Comparison of ENCODE assay signal across 8 cellular contexts in the genomic region with DNA sequence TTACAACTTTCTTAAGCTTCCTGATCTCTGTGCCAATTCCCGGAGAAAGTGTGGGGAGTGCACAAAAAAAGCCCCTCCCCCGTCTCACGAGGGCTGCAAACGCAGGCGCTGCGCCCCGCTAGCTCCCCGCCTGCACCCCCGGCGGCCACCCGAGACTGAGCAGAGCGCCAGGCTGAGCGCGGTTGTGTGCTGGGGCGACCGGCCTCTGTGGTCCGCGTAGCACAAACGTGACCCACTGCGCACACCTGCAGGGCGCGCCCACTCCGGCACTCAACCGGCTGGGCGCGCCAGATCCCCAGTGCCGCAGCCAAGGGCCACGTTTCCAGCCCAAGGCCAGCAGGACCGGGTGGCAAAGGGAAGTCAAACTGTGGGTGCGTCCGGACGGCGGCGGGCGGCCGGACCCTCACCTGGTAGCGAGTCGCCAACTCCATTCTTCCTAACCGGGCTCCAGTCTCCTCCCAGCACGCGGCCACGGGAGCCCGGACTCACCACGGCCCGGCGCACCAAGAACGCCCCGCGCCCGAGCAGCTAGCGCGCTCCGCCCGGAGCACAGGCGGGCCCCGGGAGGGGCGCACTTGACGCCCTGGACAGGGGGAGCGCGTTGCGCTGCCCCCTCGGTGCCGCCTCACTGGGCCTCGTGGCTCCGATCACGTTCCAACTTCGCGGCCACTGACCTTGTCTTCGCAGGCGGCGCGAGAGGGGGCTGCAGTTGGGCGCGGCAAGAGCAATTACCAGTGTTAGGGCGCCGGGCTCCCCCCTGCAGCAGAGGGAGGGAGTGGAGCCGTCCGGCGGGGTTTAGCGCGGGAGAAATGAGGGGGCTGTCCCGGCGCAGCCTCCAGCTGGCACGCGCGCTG. TPM values are rescaled to one million over a fixed set of nuclear protein-coding genes. Genes with fewer than 3 reads are reported as not detected.
DNase-seq lines count a peak whose midpoint lies in the region; ATAC-seq, FAIRE-seq and TF ChIP-seq lines count a peak whose summit lies in the region.

A gene with protein sequence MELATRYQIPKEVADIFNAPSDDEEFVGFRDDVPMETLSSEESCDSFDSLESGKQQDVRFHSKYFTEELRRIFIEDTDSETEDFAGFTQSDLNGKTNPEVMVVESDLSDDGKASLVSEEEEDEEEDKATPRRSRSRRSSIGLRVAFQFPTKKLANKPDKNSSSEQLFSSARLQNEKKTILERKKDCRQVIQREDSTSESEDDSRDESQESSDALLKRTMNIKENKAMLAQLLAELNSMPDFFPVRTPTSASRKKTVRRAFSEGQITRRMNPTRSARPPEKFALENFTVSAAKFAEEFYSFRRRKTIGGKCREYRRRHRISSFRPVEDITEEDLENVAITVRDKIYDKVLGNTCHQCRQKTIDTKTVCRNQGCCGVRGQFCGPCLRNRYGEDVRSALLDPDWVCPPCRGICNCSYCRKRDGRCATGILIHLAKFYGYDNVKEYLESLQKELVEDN (minus strand): TSS at position 526 of the 854 bp plus-strand sequence. CDS start 95 bp downstream, at position 431.

- no peak for FAIRE-seq in K562 (lab: Jason Lieb, UNC)

- H3K9ac ChIP-seq in K562 (ENCODE audit: insufficient read depth in 1 of 2, low read depth in 2 of 2, low read length in 2 of 2) = peak within 1 kb of the TSS; percentile 45 to 87

- peak within 1 kb of the TSS; percentile 56 for H2AFZ ChIP-seq in K562 (ENCODE audit: low read depth, low read length)

- in situ Hi-C loops in GM13977 (cut with MboI; ENCODE audit: low pct_unique_long_range_greater_than_20kb, low sequenced_read_pairs, unreplicated experiment) = no loop called here
- in situ Hi-C loops in K562 (cut with MboI) = no loop called here

- CTCF ChIA-PET in K562 (lab: Yijun Ruan, JAX; ENCODE audit: low intra/inter-chr PET ratio) = no interaction called here

- 0 out of 2 replicates have a peak, but pooled peaks cover 3% of the 10 kb centered on the region for H4K20me1 ChIP-seq in K562 (replicated peaks; ENCODE audit: control insufficient read depth, insufficient read depth, low read length)

- POLR2A ChIA-PET in K562 (lab: Yijun Ruan, JAX) = interaction anchor here (0.5 to 0.6 kb wide), 4 partner anchors 56 to 755 kb away, joined by 3 to 4 read pairs (median 3); no protein-coding TSS in a partner anchor

- peaks cover 6 to 24% of the 10 kb centered on the region in 2 experiments for H3K27me3 ChIP-seq in K562 (ENCODE audit: control insufficient read depth in 2 of 2, insufficient read depth in 2 of 2, low read length in 2 of 2)

- TF ChIP-seq POLR2A in K562 (conservative IDR thresholded peaks at IDR 0.05) = no peak

- peaks cover 6 to 16% of the 10 kb centered on the region in 2 experiments; a peak in 4 of 5 replicates for H3K4me1 ChIP-seq in K562 (replicated peaks in 1 of 2; ENCODE audit: control insufficient read depth in 2 of 2, insufficient read depth in 2 of 2, low read length in 2 of 2)

- H3K4me3 ChIP-seq in K562 = peak within 1 kb of the TSS; percentile 37
- H3K4me3 ChIP-seq in iPS-11a (ENCODE audit: low read depth, low read length) = peak within 1 kb of the TSS; percentile 79
- peak within 1 kb of the TSS; percentile 83 for H3K4me3 ChIP-seq in skeletal muscle cell (ENCODE audit: low read depth, low read length)

- no peak for TF ChIP-seq EP300 in K562 (IDR thresholded peaks at IDR 0.05; ENCODE audit: low read length)

- H3K9me1 ChIP-seq in K562 (ENCODE audit: control insufficient read depth, insufficient read depth, low read length) = no peaks in the 10 kb centered on the region

- no peaks in the 10 kb centered on the region for H3K9me3 ChIP-seq in K562 (replicated peaks; ENCODE audit: control insufficient read depth, insufficient read depth, low read depth, low read length)

- no peak for TF ChIP-seq RAD21 in K562 (CRISPR knock-in tag; conservative IDR thresholded peaks at IDR 0.05 in 1 of 2, IDR thresholded peaks at IDR 0.05 in 1 of 2)

- intact Hi-C loops in K562 (cut with micrococcal nuclease) = no loop called here

- no peak within 1 kb of the TSS for H3K27ac ChIP-seq in K562 (ENCODE audit: extremely low read depth, low read depth, low read length)

- no peaks in the 10 kb centered on the region for H3K79me2 ChIP-seq in K562 (ENCODE audit: control insufficient read depth, insufficient read depth, low read length)

- BruUV-seq in K562 (replicated peaks; lab: Mats Ljungman, UMichigan) = TSS peak; percentile 46

- WGBS in K562 (ENCODE audit: insufficient coverage, low coverage, missing lambda C conversion rate) = 2% methylated on average over 60 of the region's 86 CpGs

- TF ChIP-seq CTCF in GM13977 (IDR thresholded peaks at IDR 0.05; ENCODE audit: extremely low read depth, insufficient read depth, missing control alignments) (peak; percentile 18), K562 (IDR thresholded peaks at IDR 0.05 in 2 of 3, conservative IDR thresholded peaks at IDR 0.05 in 1 of 3; ENCODE audit: insufficient read depth in 2 of 3, low read depth in 1 of 3, low read length in 3 of 3) (no peak)

- H3K36me3 ChIP-seq in K562 (ENCODE audit: control insufficient read depth, insufficient read depth, low read length) = no peaks in the 10 kb centered on the region

- DNase-seq in GM13977 (ENCODE audit: low spot score) (peak; percentile 89), NCI-H1092 treated with DMSO at 0.1 percent for 48 hours (lab: John Stamatoyannopoulos, UW) (peak; percentile 84), T-helper 2 cell (peak in 3 of 5 experiments; percentile 11 to 79 (median 31)), K562 (ENCODE audit: extremely low read depth in 1 of 4, low spot score in 3 of 4) (peak; percentile 52 to 72 (median 69)), skeletal muscle cell (ENCODE audit: low read depth) (no peak), NCI-H187 (lab: John Stamatoyannopoulos, UW) (no peak)

- H3K4me2 ChIP-seq in K562 (ENCODE audit: insufficient read depth, low read length) = peak within 1 kb of the TSS; percentile 54

- peak; percentile 87 for ATAC-seq in HG02678 (IDR thresholded peaks at IDR 0.05; ENCODE audit: unreplicated experiment)
- ATAC-seq in K562 = peak; percentile 91

TF ChIP-seq in K562, 482 proteins besides CTCF, POLR2A, EP300 and RAD21 (continues in another document):
- no peak for TF ChIP-seq SRSF3 (IDR thresholded peaks at IDR 0.05; ENCODE audit: insufficient read depth, low read length)
- no peak for TF ChIP-seq TGIF2 (CRISPR knock-in tag; IDR thresholded peaks at IDR 0.05)
- peak; percentile 57 for TF ChIP-seq MBD2 (IDR thresholded peaks at IDR 0.05; ENCODE audit: borderline replicate concordance, low read depth)
- no peak for TF ChIP-seq NFIC (IDR thresholded peaks at IDR 0.05)
- TF ChIP-seq TCF3 (CRISPR knock-in tag; IDR thresholded peaks at IDR 0.05) = no peak
- no peak for TF ChIP-seq MCM3 (IDR thresholded peaks at IDR 0.05)
- TF ChIP-seq ZC3H8 (IDR thresholded peaks at IDR 0.05) = no peak
- TF ChIP-seq ETV5 (CRISPR knock-in tag; IDR thresholded peaks at IDR 0.05; ENCODE audit: low read depth) = no peak
- TF ChIP-seq, protein P1, sequence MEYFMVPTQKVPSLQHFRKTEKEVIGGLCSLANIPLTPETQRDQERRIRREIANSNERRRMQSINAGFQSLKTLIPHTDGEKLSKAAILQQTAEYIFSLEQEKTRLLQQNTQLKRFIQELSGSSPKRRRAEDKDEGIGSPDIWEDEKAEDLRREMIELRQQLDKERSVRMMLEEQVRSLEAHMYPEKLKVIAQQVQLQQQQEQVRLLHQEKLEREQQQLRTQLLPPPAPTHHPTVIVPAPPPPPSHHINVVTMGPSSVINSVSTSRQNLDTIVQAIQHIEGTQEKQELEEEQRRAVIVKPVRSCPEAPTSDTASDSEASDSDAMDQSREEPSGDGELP (CRISPR knock-in tag; IDR thresholded peaks at IDR 0.05; ENCODE audit: borderline replicate concordance) = peak; percentile 32; the same call in 1 of the 2 replicates
- TF ChIP-seq NCOR1 (IDR thresholded peaks at IDR 0.05) = no peak
- TF ChIP-seq ZNF174 (CRISPR knock-in tag; IDR thresholded peaks at IDR 0.05) = no peak
- TF ChIP-seq, protein P2, sequence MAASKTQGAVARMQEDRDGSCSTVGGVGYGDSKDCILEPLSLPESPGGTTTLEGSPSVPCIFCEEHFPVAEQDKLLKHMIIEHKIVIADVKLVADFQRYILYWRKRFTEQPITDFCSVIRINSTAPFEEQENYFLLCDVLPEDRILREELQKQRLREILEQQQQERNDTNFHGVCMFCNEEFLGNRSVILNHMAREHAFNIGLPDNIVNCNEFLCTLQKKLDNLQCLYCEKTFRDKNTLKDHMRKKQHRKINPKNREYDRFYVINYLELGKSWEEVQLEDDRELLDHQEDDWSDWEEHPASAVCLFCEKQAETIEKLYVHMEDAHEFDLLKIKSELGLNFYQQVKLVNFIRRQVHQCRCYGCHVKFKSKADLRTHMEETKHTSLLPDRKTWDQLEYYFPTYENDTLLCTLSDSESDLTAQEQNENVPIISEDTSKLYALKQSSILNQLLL (CRISPR knock-in tag; IDR thresholded peaks at IDR 0.05; ENCODE audit: borderline replicate concordance) = no peak
- no peak for TF ChIP-seq SMAD2 (IDR thresholded peaks at IDR 0.05; ENCODE audit: low read depth, low read length)
- TF ChIP-seq ZNF197 (CRISPR knock-in tag; IDR thresholded peaks at IDR 0.05; ENCODE audit: low read depth) = no peak
- TF ChIP-seq NONO (IDR thresholded peaks at IDR 0.05; ENCODE audit: low read depth in 2 of 2, low read length in 1 of 2) = peak in 1 of 2 experiments; percentile 99; a peak in 2 of 4 replicates
- no peak for TF ChIP-seq PCBP1 (IDR thresholded peaks at IDR 0.05; ENCODE audit: low read depth, low read length, poor library complexity, severe bottlenecking)
- TF ChIP-seq MAFF (IDR thresholded peaks at IDR 0.05; ENCODE audit: low read length) = no peak
- TF ChIP-seq MCM2 (IDR thresholded peaks at IDR 0.05; ENCODE audit: low read depth) = no peak

RNA-seq across cellular contexts. Expression of the gene that starts here (rescaled TPM):
- 10.8 and 10.9 TPM in 2 replicates for total RNA-seq in K562 (2011; cell fraction: chromatin; rRNA removed; ENCODE audit: low replicate concordance)
- total RNA-seq in K562 (2011; cell fraction: nucleolus; rRNA removed) = 8.0 and 8.4 TPM in 2 replicates
- total RNA-seq in K562 (2011; cell fraction: nucleoplasm; rRNA removed) = 7.2 and 13.0 TPM in 2 replicates
- total RNA-seq in K562 (2014; rRNA removed) = 2.6 and 3.0 TPM in 2 replicates
- total RNA-seq in K562 (2014; rRNA removed; fragmentation: Illumina TruSeq; extraction: Trizol) = 4.3 and 4.9 TPM in 2 replicates
- 3.5 and 4.5 TPM in 2 replicates for total RNA-seq in K562 (2015; rRNA removed; fragmentation: Illumina TruSeq; extraction: Trizol)
- 3.1 and 3.8 TPM in 2 replicates for total RNA-seq in K562 (2021)
- polyA plus RNA-seq in K562 (2011; rRNA removed) = 17.6 and 32.4 TPM in 2 replicates
- polyA plus RNA-seq in K562 (2011; cell fraction: cytosol; rRNA removed) = 13.1 and 15.3 TPM in 2 replicates
- polyA plus RNA-seq in K562 (2011; cell fraction: nucleus; rRNA removed) = 20.1 and 29.2 TPM in 2 replicates
- polyA plus RNA-seq in K562 (2012) = 1.00 and 1.7 TPM in 2 replicates
- 3.7 and 5.2 TPM in 2 replicates for polyA plus RNA-seq in K562 (2014; fragmentation: Illumina TruSeq; extraction: Trizol)
- 1 to 10 TPM; 1.9 to 2.1 TPM for polyA plus RNA-seq in K562 (2014; fragmentation: Nextera tagmentation; extraction: Ambion mirVana)
- polyA plus RNA-seq in K562 (2014; rRNA removed) = 2.3 and 4.3 TPM in 2 replicates
- polyA minus RNA-seq in K562 (2011; rRNA and poly(A)+ RNA removed) = 24.0 and 39.4 TPM in 2 replicates
- 14.4 and 16.5 TPM in 2 replicates for polyA minus RNA-seq in K562 (2011; cell fraction: cytosol; rRNA and poly(A)+ RNA removed)
- 11.7 and 16.0 TPM in 2 replicates for polyA minus RNA-seq in K562 (2011; cell fraction: nucleus; rRNA and poly(A)+ RNA removed)

Comparison
In these comparisons a context has a peak if more than half of its experiments do, and no peak if none do; other contexts are left out.
1. DNase-seq: peak in GM13977 (single experiment), NCI-H1092 treated with DMSO at 0.1 percent for 48 hours (single experiment), T-helper 2 cell (3 of 5) and K562 (4 of 4); none in skeletal muscle cell (single experiment) and NCI-H187 (0 of 2).
2. Peak in every context shown above with its lines, with median percentiles within 50 percentile points of each other: H3K4me3 ChIP-seq.